Comparison of ENCODE assay signal across 8 cellular contexts in the genomic region with DNA sequence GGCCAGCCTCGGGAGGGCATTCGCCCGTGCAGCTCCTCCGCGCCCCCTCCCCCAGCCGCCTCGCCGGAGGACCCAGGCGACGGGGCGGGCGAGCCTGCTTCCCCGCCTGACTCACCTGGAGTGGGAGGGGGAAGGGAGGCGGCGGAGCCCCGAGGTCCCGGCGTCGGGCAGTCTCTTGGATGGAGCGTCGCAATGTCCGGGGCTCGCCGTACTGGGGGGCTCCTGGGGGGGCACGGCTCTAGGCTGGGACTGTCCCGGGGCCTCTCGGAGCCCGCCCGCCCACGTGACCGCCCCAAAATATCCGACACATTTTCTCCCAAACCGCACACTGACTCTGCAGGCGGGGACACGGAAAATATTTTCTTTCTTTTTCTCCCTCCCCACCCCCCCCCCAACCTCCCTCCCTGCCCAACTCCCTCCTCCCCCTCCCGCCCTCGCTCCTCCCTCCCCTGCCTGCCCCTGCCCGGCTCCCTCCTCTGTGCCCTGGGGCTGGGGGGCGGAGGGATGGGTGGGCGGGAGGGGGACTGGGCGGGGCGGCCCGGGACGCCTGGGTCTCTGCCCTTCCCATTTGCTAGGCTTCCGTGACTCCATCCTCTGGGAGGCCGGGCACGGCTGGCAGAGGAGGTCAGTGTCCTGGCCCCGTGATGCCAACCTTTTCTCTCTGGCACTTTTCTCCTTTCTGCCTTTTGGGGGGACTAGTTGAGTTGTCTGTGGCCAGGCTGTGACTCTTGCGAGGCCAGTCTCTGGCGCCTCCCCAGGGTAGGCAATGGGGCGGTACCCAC. TPM values are rescaled to one million over a fixed set of nuclear protein-coding genes. Genes with fewer than 3 reads are reported as not detected.
DNase-seq lines count a peak whose midpoint lies in the region; ATAC-seq and TF ChIP-seq lines count a peak whose summit lies in the region.

A gene (minus strand): TSS at position 351 of the 782 bp plus-strand sequence. CDS start 4,664 bp downstream, outside the sequence.

- TF ChIP-seq POLR2A in ovary (IDR thresholded peaks at IDR 0.05) (no peak), vagina (IDR thresholded peaks at IDR 0.05) (peak in 1 of 2 donors; percentile 36)

- H3K36me3 ChIP-seq in ovary: no peaks in the 10 kb centered on the region
- peaks cover 0 to 6% of the 10 kb centered on the region in 2 donors for H3K36me3 ChIP-seq in vagina

- DNase-seq in NCI-H510A (lab: John Stamatoyannopoulos, UW) (peak; percentile 32), NCI-H510A treated with DMSO at 0.1 percent for 48 hours (lab: John Stamatoyannopoulos, UW) (no peak), RWPE1 (ENCODE audit: low spot score) (peak; percentile 88), glomerular endothelial cell (ENCODE audit: extremely low read depth, low read depth, low spot score) (no peak), ovary (peak; percentile 66 to 77 (median 72)), vagina (ENCODE audit: extremely low spot score in 2 of 2) (peak in 1 of 2 donors; percentile 91)
- peak; percentile 73 for DNase-seq in activated naive CD4-positive, alpha-beta T cell treated with anti-CD3 and anti-CD28 coated beads, Interleukin-2, amount 50 U/mL, for 16 hours

- H3K27me3 ChIP-seq in ovary (no peaks in the 10 kb centered on the region), vagina (no peaks in the 10 kb centered on the region)

- POLR2A ChIA-PET in RWPE1 (lab: Yijun Ruan, JAX; ENCODE audit: low non-redundant PET): interaction anchor here (0.6 kb wide), 2 partner anchors 12 to 358 kb away, joined by 3 to 5 read pairs; no protein-coding TSS in a partner anchor

- no peak for TF ChIP-seq CTCF in RWPE1 (conservative IDR thresholded peaks at IDR 0.05; ENCODE audit: low read depth)
- TF ChIP-seq CTCF in ovary (IDR thresholded peaks at IDR 0.05): peak in 1 of 3 donors; percentile 7
- TF ChIP-seq CTCF in vagina (IDR thresholded peaks at IDR 0.05): no peak

- no peak for TF ChIP-seq EP300 in ovary (IDR thresholded peaks at IDR 0.05)

- CTCF ChIA-PET in RWPE1 (lab: Yijun Ruan, JAX): no interaction called here

- H3K4me1 ChIP-seq in ovary (ENCODE audit: insufficient read depth): peaks cover 19% of the 10 kb centered on the region
- H3K4me1 ChIP-seq in vagina: peaks cover 83% of the 10 kb centered on the region

- no peak for ATAC-seq in GM18517 (IDR thresholded peaks at IDR 0.05; ENCODE audit: unreplicated experiment)

- intact Hi-C loops in ovary (cut with DNase I): no loop called here
- intact Hi-C loops in vagina (cut with DNase I): no loop called here

- H3K9me3 ChIP-seq in ovary (no peaks in the 10 kb centered on the region), vagina (no peaks in the 10 kb centered on the region)

- H3K4me3 ChIP-seq in ovary (peak within 1 kb of the TSS; percentile 68), vagina (peak within 1 kb of the TSS; percentile 62 to 72)

- H3K27ac ChIP-seq in RWPE1 (peak within 1 kb of the TSS; percentile 98), ovary (peak within 1 kb of the TSS; percentile 77 to 90), vagina (peak within 1 kb of the TSS; percentile 95)

- 0 to 2% (median 1%) methylated on average over 21 to 51 of the region's 51 CpGs for WGBS in ovary, 3 donors

RNA-seq across cellular contexts. Expression of the gene that starts here (rescaled TPM):
- 9.8 and 16.7 TPM in 2 replicates for total RNA-seq in glomerular endothelial cell
- 10 to 100 TPM in 6 of 7 donors, 1 to 10 TPM in 1; 8.7 to 37.0 (median 31.7) TPM for total RNA-seq in ovary
- polyA plus RNA-seq in ovary: 10 to 100 TPM; 18.8 to 22.0 TPM
- total RNA-seq in vagina: 79.1 TPM

Comparison
In these comparisons a context has a peak if more than half of its experiments do, and no peak if none do; other contexts are left out.
1. DNase-seq: peak in NCI-H510A (single experiment), RWPE1 (single experiment), activated naive CD4-positive, alpha-beta T cell treated with anti-CD3 and anti-CD28 coated beads, Interleukin-2, amount 50 U/mL, for 16 hours (single experiment) and ovary (5 of 5); none in NCI-H510A treated with DMSO at 0.1 percent for 48 hours (single experiment) and glomerular endothelial cell (single experiment).
2. Peak in every context shown above with its lines, with median percentiles within 50 percentile points of each other: H3K27ac ChIP-seq.